Comparison of ENCODE assay signal across 10 cellular contexts in genomic region chr2:61492476-61492875, GRCh38.
"Had no signal": no experiment of that assay in that cellular context is flagged by ENCODE, and none has a peak within 500 bp of the region (broad histone marks: within the 10 kb centered on the region; RNA-seq: fewer than 3 reads in every experiment).

No MANE protein-coding gene starts in this region.

- H3K4me1 ChIP-seq: adrenal gland had no signal

- H3K9me3 ChIP-seq: adrenal gland had no signal

- ATAC-seq: WTC11 had no signal

- H3K4me1 Mint-ChIP-seq: WTC11 had no signal

- H3K27ac Mint-ChIP-seq: activated CD4-positive, alpha-beta T cell treated with anti-CD3 and anti-CD28 coated beads, Interleukin-2, amount 10 ng/mL, durations not matched to agents 7 days and 5 days; T-helper 1 cell treated with Interleukin-12 subunit alpha and Interleukin-12 subunit beta and Interleukin-4 antibody, amounts not matched to agents 30 μg/mL and 1 μg/mL, for 36 hours; WTC11 had no signal

- DNase-seq: activated CD4-positive, alpha-beta T cell treated with anti-CD3 and anti-CD28 coated beads, Interleukin-2, amount 10 ng/mL, durations not matched to agents 7 days and 5 days; activated T-cell treated with anti-CD3 and anti-CD28 coated beads, Interleukin-2, amount 50 U/mL, for 1 hour; adrenal gland; effector memory CD4-positive, alpha-beta T cell; hypothalamus had no signal

- FAIRE-seq: urothelium cell line had no signal

- H3K27me3 Mint-ChIP-seq: activated CD4-positive, alpha-beta T cell treated with anti-CD3 and anti-CD28 coated beads, Interleukin-2, amount 10 ng/mL, durations not matched to agents 7 days and 5 days; central memory CD8-positive, alpha-beta T cell had no signal

- H3K4me3 ChIP-seq: adrenal gland, skin epidermis had no signal

- H3K9me3 Mint-ChIP-seq: activated CD4-positive, alpha-beta T cell treated with anti-CD3 and anti-CD28 coated beads, Interleukin-2, amount 10 ng/mL, durations not matched to agents 7 days and 5 days; central memory CD8-positive, alpha-beta T cell; T-helper 1 cell treated with Interleukin-12 subunit alpha and Interleukin-12 subunit beta and Interleukin-4 antibody, amounts not matched to agents 30 μg/mL and 1 μg/mL, for 36 hours; WTC11 had no signal

- H3K4me3 Mint-ChIP-seq: activated CD4-positive, alpha-beta T cell treated with anti-CD3 and anti-CD28 coated beads, Interleukin-2, amount 10 ng/mL, durations not matched to agents 7 days and 5 days; central memory CD8-positive, alpha-beta T cell; T-helper 1 cell treated with Interleukin-12 subunit alpha and Interleukin-12 subunit beta and Interleukin-4 antibody, amounts not matched to agents 30 μg/mL and 1 μg/mL, for 36 hours; WTC11 had no signal

- H3K27me3 ChIP-seq: adrenal gland had no signal
